ENCODE assay signal across 8 cellular contexts in the genomic region with DNA sequence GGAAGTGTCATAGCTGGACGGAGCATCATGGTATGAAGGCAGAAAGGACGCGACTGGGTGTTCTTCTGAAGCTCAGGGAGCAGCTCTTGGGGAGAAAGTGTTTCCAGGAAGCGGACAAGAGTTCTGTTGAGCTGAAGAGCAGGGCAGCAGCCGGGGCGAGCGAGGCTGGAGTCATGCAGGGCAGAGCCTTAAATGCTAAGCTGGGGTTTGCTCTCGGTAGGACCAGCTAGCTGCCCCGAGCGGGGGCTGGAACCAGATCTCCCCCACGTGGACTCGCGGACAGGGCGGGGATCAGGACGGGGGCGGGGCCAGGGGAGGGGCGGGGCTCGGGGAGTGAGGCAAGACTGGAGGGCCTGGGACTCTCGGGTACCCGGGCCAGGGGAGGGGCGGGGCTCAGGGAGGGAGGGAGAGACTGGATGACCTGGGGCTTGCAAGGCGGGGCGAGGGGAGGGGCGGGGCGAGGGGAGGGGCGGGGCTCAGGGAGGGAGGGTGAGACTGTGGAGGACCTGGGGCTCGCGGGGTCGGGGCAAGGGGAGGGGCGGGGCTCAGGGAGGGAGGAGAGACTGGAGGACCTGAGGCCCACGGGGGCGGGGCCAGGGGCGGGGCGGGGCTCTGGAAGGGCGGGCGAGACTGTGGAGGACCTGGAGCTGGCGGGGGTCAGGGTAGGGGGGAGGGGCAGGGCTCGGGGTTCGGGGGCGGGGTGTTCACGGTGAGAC. TPM values are rescaled to one million over a fixed set of nuclear protein-coding genes. Genes with fewer than 3 reads are reported as not detected.
DNase-seq lines count a peak whose midpoint lies in the region; ATAC-seq and TF ChIP-seq lines count a peak whose summit lies in the region.

No MANE protein-coding gene starts in this region.

- peak overlapping the region; percentile 79 for H2AFZ ChIP-seq in hepatocyte

- intact Hi-C loops in vagina (cut with DNase I): loop anchor here (5.0 to 10.0 kb wide), 2 partner anchors 68 to 95 kb away; a partner anchor contains a TSS

- TF ChIP-seq CTCF in hepatocyte (IDR thresholded peaks at IDR 0.05; ENCODE audit: poor library complexity) (no peak), vagina (IDR thresholded peaks at IDR 0.05) (no peak)

- H3K4me2 ChIP-seq in hepatocyte: peak overlapping the region; percentile 84

- H3K4me3 ChIP-seq in GM08714 (ENCODE audit: low read length): peak overlapping the region; percentile 80
- H3K4me3 ChIP-seq in hepatocyte: peak overlapping the region; percentile 89
- H3K4me3 ChIP-seq in rectal smooth muscle tissue (ENCODE audit: low read length): peak overlapping the region; percentile 83
- H3K4me3 ChIP-seq in vagina: peak overlapping the region; percentile 72 to 91

- DNase-seq in NCI-H146 treated with DMSO at 0.1 percent for 48 hours (lab: John Stamatoyannopoulos, UW; ENCODE audit: unreplicated experiment) (peak; percentile 57), T1000 (lab: John Stamatoyannopoulos, UW) (peak; percentile 89), astrocyte of the hippocampus (ENCODE audit: low read depth, low spot score) (peak; percentile 96), hepatocyte (ENCODE audit: low spot score) (peak; percentile 96), vagina (ENCODE audit: extremely low spot score in 2 of 2) (peak; percentile 98 to 99)

- H3K36me3 ChIP-seq in hepatocyte (replicated peaks; ENCODE audit: insufficient read depth, low read depth) (no peaks in the 10 kb centered on the region), rectal smooth muscle tissue (ENCODE audit: control insufficient read depth, insufficient read depth, low read length) (no peaks in the 10 kb centered on the region), vagina (no peaks in the 10 kb centered on the region)

- H3K27me3 ChIP-seq in hepatocyte (no peaks in the 10 kb centered on the region), rectal smooth muscle tissue (ENCODE audit: control insufficient read depth, insufficient read depth, low read length) (no peaks in the 10 kb centered on the region), vagina (no peaks in the 10 kb centered on the region)

- WGBS in hepatocyte (ENCODE audit: low lambda C conversion rate, missing lambda C conversion rate): 1% methylated on average over 23 of the region's 41 CpGs

- H3K27ac ChIP-seq in hepatocyte: peak overlapping the region; percentile 85
- H3K27ac ChIP-seq in rectal smooth muscle tissue (ENCODE audit: low read depth, low read length): peak overlapping the region; percentile 7
- peak overlapping the region; percentile 87 for H3K27ac ChIP-seq in vagina

- H3K4me1 ChIP-seq in hepatocyte (ENCODE audit: insufficient read depth) (peaks cover 15% of the 10 kb centered on the region), rectal smooth muscle tissue (ENCODE audit: control insufficient read depth, insufficient read depth, low read length) (peaks cover 3% of the 10 kb centered on the region), vagina (peaks cover 24% of the 10 kb centered on the region)

- H4K20me1 ChIP-seq in hepatocyte (ENCODE audit: insufficient read depth, poor library complexity, severe bottlenecking): no peaks in the 10 kb centered on the region

- ATAC-seq in HG02759 (IDR thresholded peaks at IDR 0.05; ENCODE audit: unreplicated experiment): peak; percentile 64

- TF ChIP-seq POLR2A in vagina (IDR thresholded peaks at IDR 0.05): no peak

- H3K79me2 ChIP-seq in hepatocyte: peaks cover 12% of the 10 kb centered on the region

- H3K9ac ChIP-seq in rectal smooth muscle tissue (ENCODE audit: low read length): no peak overlapping the region

- H3K9me3 ChIP-seq in hepatocyte (ENCODE audit: low read depth) (no peaks in the 10 kb centered on the region), vagina (no peaks in the 10 kb centered on the region)

- H3K9me2 ChIP-seq in hepatocyte (replicated peaks; ENCODE audit: insufficient read depth): no peaks in the 10 kb centered on the region

RNA-seq across cellular contexts. Expression of a gene that starts 0.5 kb away (rescaled TPM):
- 58.0 and 235 TPM in 2 replicates for total RNA-seq in hepatocyte
- 88.1 and 90.5 TPM in 2 replicates for polyA plus RNA-seq in hepatocyte
- 27.3 TPM for total RNA-seq in vagina

Comparison
In these comparisons a context has a peak if more than half of its experiments do, and no peak if none do; other contexts are left out.
1. Peak in every context shown above with its lines: DNase-seq, ATAC-seq, H3K4me3 ChIP-seq and H3K27ac ChIP-seq.
2. H3K27ac ChIP-seq: peak in every context shown above with its lines; median percentile 87 in vagina; 85 in hepatocyte; 7 in rectal smooth muscle tissue.